Comparison of ENCODE assay signal across 18 cellular contexts in genomic region chr21:32307706-32308105, GRCh38. TPM values are rescaled to one million over a fixed set of nuclear protein-coding genes. Genes with fewer than 3 reads are reported as not detected.
DNase-seq lines count a peak whose midpoint lies in the region; ATAC-seq and TF ChIP-seq lines count a peak whose summit lies in the region.
"Had no signal": no experiment of that assay in that cellular context is flagged by ENCODE, and none has a peak within 500 bp of the region (broad histone marks: within the 10 kb centered on the region; RNA-seq: fewer than 3 reads in every experiment).

No MANE protein-coding gene starts in this region.

- H3K27ac ChIP-seq in IMR-90 (ENCODE audit: insufficient read depth, low read length) (no peak overlapping the region), thyroid gland (no peak overlapping the region)
- H3K27ac ChIP-seq: A549 had no signal

- no peak overlapping the region for H3K9ac ChIP-seq in IMR-90 (ENCODE audit: low read depth, low read length)

- no peak overlapping the region for H3K23ac ChIP-seq in IMR-90 (ENCODE audit: low read depth, low read length)

- H2AFZ ChIP-seq in IMR-90 (replicated peaks; ENCODE audit: low read length, poor library complexity) = no peak overlapping the region

- no peak for TF ChIP-seq CTCF in AG10803 (conservative IDR thresholded peaks at IDR 0.05; ENCODE audit: low read length)
- TF ChIP-seq CTCF in IMR-90 (conservative IDR thresholded peaks at IDR 0.05; ENCODE audit: low read depth, low read length) = no peak
- TF ChIP-seq CTCF in cardiac fibroblast (IDR thresholded peaks at IDR 0.05; ENCODE audit: low read depth, low read length) = no peak
- TF ChIP-seq CTCF in fibroblast of villous mesenchyme (IDR thresholded peaks at IDR 0.05; ENCODE audit: insufficient read depth, low read depth, low read length) = no peak
- no peak for TF ChIP-seq CTCF in thyroid gland (IDR thresholded peaks at IDR 0.05)

- H3K27me3 ChIP-seq in IMR-90 (ENCODE audit: control insufficient read depth, insufficient read depth, low read length) = no peaks in the 10 kb centered on the region
- no peaks in the 10 kb centered on the region for H3K27me3 ChIP-seq in thyroid gland

- no peak overlapping the region for H4K91ac ChIP-seq in IMR-90 (ENCODE audit: insufficient read depth, low read depth, low read length)

- BruUV-seq in IMR-90 (replicated peaks; lab: Mats Ljungman, UMichigan) = no TSS peak

- H2BK15ac ChIP-seq in IMR-90 (ENCODE audit: low read depth, low read length) = no peak overlapping the region

- no peak for TF ChIP-seq POLR2A in IMR-90 (IDR thresholded peaks at IDR 0.05; ENCODE audit: low read depth, low read length)
- TF ChIP-seq POLR2A in thyroid gland (IDR thresholded peaks at IDR 0.05) = no peak

- H3K9me3 ChIP-seq in IMR-90 (ENCODE audit: control insufficient read depth, insufficient read depth, low read length) (no peaks in the 10 kb centered on the region), thyroid gland (no peaks in the 10 kb centered on the region)
- H3K9me3 ChIP-seq: A549 had no signal

- H2BK120ac ChIP-seq in IMR-90 (ENCODE audit: low read depth, low read length) = no peak overlapping the region

- H3K4me3 ChIP-seq in AG10803 (ENCODE audit: low read length) (no peak overlapping the region), IMR-90 (ENCODE audit: insufficient read depth, low read depth, low read length) (no peak overlapping the region), cardiac fibroblast (replicated peaks in 1 of 2; ENCODE audit: low read depth in 2 of 2, low read length in 2 of 2) (no peak overlapping the region), fibroblast of villous mesenchyme (ENCODE audit: low read depth, low read length) (no peak overlapping the region), thyroid gland (replicated peaks in 1 of 3) (no peak overlapping the region)
- H3K4me3 ChIP-seq: A549 had no signal

- WGBS in IMR-90 (ENCODE audit: extremely low coverage in 2 of 2, insufficient read length in 1 of 2), 2 experiments = no CpG with 5 or more reads among the region's 4 CpGs
- WGBS in thyroid gland, 2 donors = 98 to 99% methylated on average over 4 of the region's 4 CpGs

- H3K79me1 ChIP-seq in IMR-90 (ENCODE audit: low read depth in 1 of 2, low read length in 2 of 2) = peaks cover 0 to 11% of the 10 kb centered on the region in 2 experiments; a peak in 1 of 4 replicates

- no peak for TF ChIP-seq RAD21 in IMR-90 (IDR thresholded peaks at IDR 0.05; ENCODE audit: low read length)

- no peak overlapping the region for H2BK5ac ChIP-seq in IMR-90 (ENCODE audit: low read depth, low read length, poor library complexity, severe bottlenecking)

- no peak overlapping the region for H4K8ac ChIP-seq in IMR-90 (ENCODE audit: low read depth in 2 of 2, low read length in 2 of 2)

- CTCF ChIA-PET in IMR-90 (lab: Yijun Ruan, JAX) = interaction anchor here (0.6 kb wide), 1 partner anchor 355 kb away, joined by 4 read pairs; no protein-coding TSS in a partner anchor

- DNase-seq in AG10803 (ENCODE audit: low read depth) = peak; percentile 40
- peak; percentile 55 for DNase-seq in IMR-90
- peak; percentile 27 to 41 for DNase-seq in cardiac fibroblast (ENCODE audit: low read depth in 2 of 2)
- peak; percentile 74 for DNase-seq in fibroblast of villous mesenchyme (ENCODE audit: low read depth)
- DNase-seq in DMS79 (lab: John Stamatoyannopoulos, UW) = no peak
- DNase-seq in thyroid gland = no peak
- DNase-seq: DND-41, GOT3, HFFc6, NCI-H1417 treated with DMSO at 0.1 percent for 48 hours, NCI-H2029, NCI-H2171 treated with DMSO at 0.1 percent for 48 hours, NCI-H510A, SHP77 had no signal

- no peak overlapping the region for H4K5ac ChIP-seq in IMR-90 (ENCODE audit: low read depth, low read length)

- intact Hi-C loops in IMR-90 (cut with micrococcal nuclease) (no loop called here), thyroid gland (cut with DNase I) (no loop called here)

- H3K4me1 ChIP-seq in IMR-90 (ENCODE audit: control insufficient read depth, insufficient read depth, low read length) (peaks cover 2% of the 10 kb centered on the region; the same call in 1 of the 2 replicates), thyroid gland (no peaks in the 10 kb centered on the region)
- H3K4me1 ChIP-seq: A549 had no signal

- H2AK9ac ChIP-seq in IMR-90 (replicated peaks; ENCODE audit: low read depth, low read length, poor library complexity) = no peak overlapping the region

- in situ Hi-C loops in IMR-90 (cut with MboI; ENCODE audit: low sequenced_read_pairs) = no loop called here

- dilution Hi-C loops in IMR-90 (cut with HindIII; ENCODE audit: low sequenced_read_pairs, unreplicated experiment) = no loop called here

- H3K56ac ChIP-seq in IMR-90 (ENCODE audit: extremely low read depth, insufficient read depth, low read length) = no peak overlapping the region

- ATAC-seq in IMR-90 (ENCODE audit: low read depth) (peak; percentile 24; the same call in 1 of the 2 replicates), HG03460 (IDR thresholded peaks at IDR 0.05; ENCODE audit: unreplicated experiment) (no peak), GM21723 (IDR thresholded peaks at IDR 0.05; ENCODE audit: unreplicated experiment) (no peak)
- ATAC-seq: Panc1 had no signal

- H3K36me3 ChIP-seq in IMR-90 (ENCODE audit: control insufficient read depth, insufficient read depth, low read length) (peaks cover 7% of the 10 kb centered on the region), thyroid gland (no peaks in the 10 kb centered on the region)

- H4K20me1 ChIP-seq in IMR-90 (ENCODE audit: insufficient read depth, low read length) = no peaks in the 10 kb centered on the region; the same call in 1 of the 2 replicates

- POLR2A ChIA-PET in IMR-90 (lab: Charles Lee; ENCODE audit: unreplicated experiment) = no interaction called here

- H3K4me2 ChIP-seq in IMR-90 (ENCODE audit: low read depth, low read length) = no peak overlapping the region
- H3K4me2 ChIP-seq: A549 had no signal

- no peak overlapping the region for H2AK5ac ChIP-seq in IMR-90 (ENCODE audit: low read depth, low read length)

- peaks cover under 1% of the 10 kb centered on the region for H3K9me1 ChIP-seq in IMR-90 (ENCODE audit: insufficient read depth, low read length)

- no peak overlapping the region for H2BK20ac ChIP-seq in IMR-90 (ENCODE audit: low read depth, low read length)

- no peak overlapping the region for H3K18ac ChIP-seq in IMR-90 (ENCODE audit: low read depth, low read length)

- H3K4ac ChIP-seq in IMR-90 (ENCODE audit: low read depth, low read length) = no peak overlapping the region

- no peak overlapping the region for H3K14ac ChIP-seq in IMR-90 (replicated peaks; ENCODE audit: low read depth, low read length)

TF ChIP-seq in IMR-90, 13 proteins besides CTCF, POLR2A, EP300 and RAD21:
- TF ChIP-seq MAFK (IDR thresholded peaks at IDR 0.05; ENCODE audit: low read depth, low read length) = no peak
- TF ChIP-seq CEBPB (IDR thresholded peaks at IDR 0.05; ENCODE audit: low read depth, low read length) = peak; percentile 90

RNA-seq across cellular contexts. Expression of gene MRAP, which starts 9.1 kb away (rescaled TPM):
- total RNA-seq in IMR-90 (2012; rRNA removed) (not detected in 2 replicates), fibroblast of villous mesenchyme (not detected in 2 replicates), thyroid gland (not detected)
- polyA plus RNA-seq in IMR-90 (2012; rRNA removed) = not detected in 2 replicates
- not detected in 2 replicates for polyA plus RNA-seq in IMR-90 (2012; cell fraction: cytosol; rRNA removed)
- polyA plus RNA-seq in IMR-90 (2012; cell fraction: nucleus; rRNA removed; ENCODE audit: low replicate concordance) = not detected in 2 replicates
- total RNA-seq: HFFc6 had no signal
- polyA plus RNA-seq: A549 had no signal

RNA-seq across cellular contexts. Expression of gene MIS18A, which starts 28.9 kb away (rescaled TPM):
- total RNA-seq in IMR-90 (2012; rRNA removed) (4.5 and 8.1 TPM in 2 replicates), fibroblast of villous mesenchyme (6.4 and 13.0 TPM in 2 replicates), thyroid gland (1 to 10 TPM; 4.8 to 7.1 (median 7.0) TPM)
- 7.6 and 8.2 TPM in 2 replicates for polyA plus RNA-seq in IMR-90 (2012; rRNA removed)
- polyA plus RNA-seq in IMR-90 (2012; cell fraction: cytosol; rRNA removed) = 9.0 and 11.2 TPM in 2 replicates
- 2.5 and 2.9 TPM in 2 replicates for polyA plus RNA-seq in IMR-90 (2012; cell fraction: nucleus; rRNA removed; ENCODE audit: low replicate concordance)

Comparison
In these comparisons a context has a peak if more than half of its experiments do, and no peak if none do; other contexts are left out.
1. DNase-seq: peak in AG10803 (single experiment), IMR-90 (single experiment), cardiac fibroblast (2 of 2) and fibroblast of villous mesenchyme (single experiment); none in DMS79 (single experiment) and thyroid gland (0 of 2).